Comparison of ENCODE assay signal across 1 cellular context in genomic region chr4:24322517-24322916, GRCh38.
TF ChIP-seq lines count a peak whose summit lies in the region.

No MANE protein-coding gene starts in this region.

TF ChIP-seq in GM23338, 12 proteins besides CTCF, POLR2A, EP300 and RAD21 (continued from another document):
- no peak for TF ChIP-seq ZNF462 (CRISPR knock-in tag; IDR thresholded peaks at IDR 0.05)
- TF ChIP-seq EZH2 (IDR thresholded peaks at IDR 0.05; ENCODE audit: low read depth, unreplicated experiment): no peak
- no peak for TF ChIP-seq EZH2phosphoT487 (IDR thresholded peaks at IDR 0.05; ENCODE audit: unreplicated experiment)
- no peak for TF ChIP-seq NANOG (IDR thresholded peaks at IDR 0.05; ENCODE audit: borderline replicate concordance)
- no peak for TF ChIP-seq JUNB (IDR thresholded peaks at IDR 0.05; ENCODE audit: unreplicated experiment)
- TF ChIP-seq ZNF114 (CRISPR knock-in tag; IDR thresholded peaks at IDR 0.05): no peak
- TF ChIP-seq CREB1 (CRISPR knock-in tag; IDR thresholded peaks at IDR 0.05; ENCODE audit: low read depth): no peak
- TF ChIP-seq ZNF331 (CRISPR knock-in tag; IDR thresholded peaks at IDR 0.05; ENCODE audit: low read depth): no peak
- no peak for TF ChIP-seq ETS1 (IDR thresholded peaks at IDR 0.05)
- TF ChIP-seq POLR2AphosphoS5 (IDR thresholded peaks at IDR 0.05; ENCODE audit: low read depth): no peak
TF ChIP-seq in GM23338: peak in this region for 0.
